Comparison of ENCODE assay signal across 1 cellular context in the genomic region with DNA sequence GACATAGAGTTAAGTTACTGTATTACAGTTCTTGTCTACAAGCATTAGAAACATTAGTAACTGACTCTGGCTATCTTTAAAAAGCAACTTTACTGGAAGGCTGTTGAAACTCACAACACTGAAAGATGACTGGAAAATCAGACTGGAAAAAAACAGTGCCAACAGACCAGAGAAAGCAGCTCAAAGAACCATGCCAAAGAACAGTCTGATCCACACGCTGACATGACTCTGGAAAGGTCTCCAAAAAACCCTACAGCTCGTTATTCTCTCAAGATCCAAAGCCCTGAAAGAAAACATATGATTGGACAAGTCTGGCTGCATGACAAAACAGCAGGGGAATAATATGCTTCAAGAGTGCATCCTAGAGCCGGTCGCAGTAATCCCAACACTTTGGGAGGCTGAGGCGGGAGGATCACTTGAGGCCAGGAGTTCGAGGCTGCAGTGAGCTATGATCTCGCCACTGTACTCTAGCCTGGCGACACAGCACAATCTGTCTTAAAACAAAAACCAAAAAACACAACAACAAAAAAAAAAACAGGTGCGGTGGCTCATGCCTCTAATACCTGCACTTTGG.
TF ChIP-seq lines count a peak whose summit lies in the region.

No MANE protein-coding gene starts in this region.

TF ChIP-seq in HepG2, 621 proteins besides CTCF, POLR2A, EP300 and RAD21:
- no peak for TF ChIP-seq SSRP1 (CRISPR knock-in tag; IDR thresholded peaks at IDR 0.05)
- no peak for TF ChIP-seq ZNF136 (CRISPR knock-in tag; IDR thresholded peaks at IDR 0.05; ENCODE audit: low read depth)
- TF ChIP-seq ZNF3 (CRISPR knock-in tag; IDR thresholded peaks at IDR 0.05), result no peak
- no peak for TF ChIP-seq MZF1 (CRISPR knock-in tag; IDR thresholded peaks at IDR 0.05; ENCODE audit: borderline replicate concordance)
- TF ChIP-seq, protein P1, sequence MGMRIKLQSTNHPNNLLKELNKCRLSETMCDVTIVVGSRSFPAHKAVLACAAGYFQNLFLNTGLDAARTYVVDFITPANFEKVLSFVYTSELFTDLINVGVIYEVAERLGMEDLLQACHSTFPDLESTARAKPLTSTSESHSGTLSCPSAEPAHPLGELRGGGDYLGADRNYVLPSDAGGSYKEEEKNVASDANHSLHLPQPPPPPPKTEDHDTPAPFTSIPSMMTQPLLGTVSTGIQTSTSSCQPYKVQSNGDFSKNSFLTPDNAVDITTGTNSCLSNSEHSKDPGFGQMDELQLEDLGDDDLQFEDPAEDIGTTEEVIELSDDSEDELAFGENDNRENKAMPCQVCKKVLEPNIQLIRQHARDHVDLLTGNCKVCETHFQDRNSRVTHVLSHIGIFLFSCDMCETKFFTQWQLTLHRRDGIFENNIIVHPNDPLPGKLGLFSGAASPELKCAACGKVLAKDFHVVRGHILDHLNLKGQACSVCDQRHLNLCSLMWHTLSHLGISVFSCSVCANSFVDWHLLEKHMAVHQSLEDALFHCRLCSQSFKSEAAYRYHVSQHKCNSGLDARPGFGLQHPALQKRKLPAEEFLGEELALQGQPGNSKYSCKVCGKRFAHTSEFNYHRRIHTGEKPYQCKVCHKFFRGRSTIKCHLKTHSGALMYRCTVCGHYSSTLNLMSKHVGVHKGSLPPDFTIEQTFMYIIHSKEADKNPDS (CRISPR knock-in tag; IDR thresholded peaks at IDR 0.05), result no peak
- TF ChIP-seq, protein P2, sequence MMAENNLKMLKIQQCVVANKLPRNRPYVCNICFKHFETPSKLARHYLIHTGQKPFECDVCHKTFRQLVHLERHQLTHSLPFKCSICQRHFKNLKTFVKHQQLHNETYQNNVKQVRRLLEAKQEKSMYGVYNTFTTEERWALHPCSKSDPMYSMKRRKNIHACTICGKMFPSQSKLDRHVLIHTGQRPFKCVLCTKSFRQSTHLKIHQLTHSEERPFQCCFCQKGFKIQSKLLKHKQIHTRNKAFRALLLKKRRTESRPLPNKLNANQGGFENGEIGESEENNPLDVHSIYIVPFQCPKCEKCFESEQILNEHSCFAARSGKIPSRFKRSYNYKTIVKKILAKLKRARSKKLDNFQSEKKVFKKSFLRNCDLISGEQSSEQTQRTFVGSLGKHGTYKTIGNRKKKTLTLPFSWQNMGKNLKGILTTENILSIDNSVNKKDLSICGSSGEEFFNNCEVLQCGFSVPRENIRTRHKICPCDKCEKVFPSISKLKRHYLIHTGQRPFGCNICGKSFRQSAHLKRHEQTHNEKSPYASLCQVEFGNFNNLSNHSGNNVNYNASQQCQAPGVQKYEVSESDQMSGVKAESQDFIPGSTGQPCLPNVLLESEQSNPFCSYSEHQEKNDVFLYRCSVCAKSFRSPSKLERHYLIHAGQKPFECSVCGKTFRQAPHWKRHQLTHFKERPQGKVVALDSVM (CRISPR knock-in tag; IDR thresholded peaks at IDR 0.05), result peak; percentile 90
- no peak for TF ChIP-seq ZNF337 (CRISPR knock-in tag; IDR thresholded peaks at IDR 0.05; ENCODE audit: borderline replicate concordance, low read depth)
- TF ChIP-seq, protein P3, sequence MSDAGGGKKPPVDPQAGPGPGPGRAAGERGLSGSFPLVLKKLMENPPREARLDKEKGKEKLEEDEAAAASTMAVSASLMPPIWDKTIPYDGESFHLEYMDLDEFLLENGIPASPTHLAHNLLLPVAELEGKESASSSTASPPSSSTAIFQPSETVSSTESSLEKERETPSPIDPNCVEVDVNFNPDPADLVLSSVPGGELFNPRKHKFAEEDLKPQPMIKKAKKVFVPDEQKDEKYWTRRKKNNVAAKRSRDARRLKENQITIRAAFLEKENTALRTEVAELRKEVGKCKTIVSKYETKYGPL (CRISPR knock-in tag; IDR thresholded peaks at IDR 0.05), result no peak
- no peak for TF ChIP-seq RFX1 (IDR thresholded peaks at IDR 0.05)
- TF ChIP-seq ZNF441 (CRISPR knock-in tag; IDR thresholded peaks at IDR 0.05; ENCODE audit: borderline replicate concordance), result no peak
- TF ChIP-seq, protein P4, sequence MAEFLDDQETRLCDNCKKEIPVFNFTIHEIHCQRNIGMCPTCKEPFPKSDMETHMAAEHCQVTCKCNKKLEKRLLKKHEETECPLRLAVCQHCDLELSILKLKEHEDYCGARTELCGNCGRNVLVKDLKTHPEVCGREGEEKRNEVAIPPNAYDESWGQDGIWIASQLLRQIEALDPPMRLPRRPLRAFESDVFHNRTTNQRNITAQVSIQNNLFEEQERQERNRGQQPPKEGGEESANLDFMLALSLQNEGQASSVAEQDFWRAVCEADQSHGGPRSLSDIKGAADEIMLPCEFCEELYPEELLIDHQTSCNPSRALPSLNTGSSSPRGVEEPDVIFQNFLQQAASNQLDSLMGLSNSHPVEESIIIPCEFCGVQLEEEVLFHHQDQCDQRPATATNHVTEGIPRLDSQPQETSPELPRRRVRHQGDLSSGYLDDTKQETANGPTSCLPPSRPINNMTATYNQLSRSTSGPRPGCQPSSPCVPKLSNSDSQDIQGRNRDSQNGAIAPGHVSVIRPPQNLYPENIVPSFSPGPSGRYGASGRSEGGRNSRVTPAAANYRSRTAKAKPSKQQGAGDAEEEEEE (CRISPR knock-in tag; IDR thresholded peaks at IDR 0.05; ENCODE audit: borderline replicate concordance), result no peak
- TF ChIP-seq, protein P5, sequence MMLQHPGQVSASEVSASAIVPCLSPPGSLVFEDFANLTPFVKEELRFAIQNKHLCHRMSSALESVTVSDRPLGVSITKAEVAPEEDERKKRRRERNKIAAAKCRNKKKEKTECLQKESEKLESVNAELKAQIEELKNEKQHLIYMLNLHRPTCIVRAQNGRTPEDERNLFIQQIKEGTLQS (CRISPR knock-in tag; IDR thresholded peaks at IDR 0.05), result no peak
- 0 out of 2 replicates have a peak, but pooled peaks have one; percentile 36 for TF ChIP-seq ZMYM3 (CRISPR knock-in tag; IDR thresholded peaks at IDR 0.05)
- TF ChIP-seq SOX13 (IDR thresholded peaks at IDR 0.05), result no peak
- no peak for TF ChIP-seq SOX13 (CRISPR knock-in tag; conservative IDR thresholded peaks at IDR 0.05 in 1 of 2, IDR thresholded peaks at IDR 0.05 in 1 of 2)
- no peak for TF ChIP-seq ZFY (CRISPR knock-in tag; IDR thresholded peaks at IDR 0.05)
